Comparison of ENCODE assay signal across 5 cellular contexts in genomic region chr6:34312259-34312658, GRCh38.
"Had no signal": no experiment of that assay in that cellular context is flagged by ENCODE, and none has a peak within 500 bp of the region (broad histone marks: within the 10 kb centered on the region; RNA-seq: fewer than 3 reads in every experiment).

No MANE protein-coding gene starts in this region.

- H3K4me3 ChIP-seq: GM23338 had no signal

- DNase-seq: H9, HCEC 1CT had no signal

- H3K27ac ChIP-seq: HL-60 had no signal

- ATAC-seq: GM23338, HepG2 had no signal
